Comparison of ENCODE assay signal across 8 cellular contexts in genomic region chr16:85652431-85653221, GRCh38. TPM values are rescaled to one million over a fixed set of nuclear protein-coding genes. Genes with fewer than 3 reads are reported as not detected.
DNase-seq lines count a peak whose midpoint lies in the region; ATAC-seq, FAIRE-seq and TF ChIP-seq lines count a peak whose summit lies in the region.

No MANE protein-coding gene starts in this region.

- H3K27me3 ChIP-seq in HepG2 (ENCODE audit: control insufficient read depth in 1 of 2, insufficient read depth in 2 of 2, low read length in 2 of 2) = no peaks in the 10 kb centered on the region
- no peaks in the 10 kb centered on the region for H3K27me3 ChIP-seq in upper lobe of left lung

- TF ChIP-seq EP300 in HepG2 (IDR thresholded peaks at IDR 0.05; ENCODE audit: low read depth in 2 of 2, low read length in 2 of 2) (no peak), HepG2 (CRISPR knock-in tag; IDR thresholded peaks at IDR 0.05; ENCODE audit: borderline replicate concordance) (no peak), upper lobe of left lung (IDR thresholded peaks at IDR 0.05) (no peak)

- TF ChIP-seq CTCF in cardiac fibroblast (IDR thresholded peaks at IDR 0.05; ENCODE audit: low read depth, low read length) = no peak
- TF ChIP-seq CTCF in HepG2 (CRISPR knock-in tag; IDR thresholded peaks at IDR 0.05) = no peak
- no peak for TF ChIP-seq CTCF in upper lobe of left lung (IDR thresholded peaks at IDR 0.05)

- H3K79me2 ChIP-seq in HepG2 (ENCODE audit: insufficient read depth, low read length) = peaks cover 3% of the 10 kb centered on the region

- peak overlapping the region; percentile 9 for H3K27ac ChIP-seq in HepG2 (ENCODE audit: extremely low read length, insufficient read depth, low read length)
- H3K27ac ChIP-seq in upper lobe of left lung = peak overlapping the region; percentile 10 to 69 (median 44)

- peaks cover 51% of the 10 kb centered on the region for H4K20me1 ChIP-seq in HepG2 (ENCODE audit: insufficient read depth, low read length)

- no TSS peak for BruUV-seq in HepG2 (replicated peaks; lab: Mats Ljungman, UMichigan)

- intact Hi-C loops in HepG2 (cut with micrococcal nuclease; ENCODE audit: unreplicated experiment) = no loop called here

- H3K36me3 ChIP-seq in HepG2 (replicated peaks in 1 of 2; ENCODE audit: control insufficient read depth in 1 of 2, insufficient read depth in 2 of 2, low read length in 2 of 2) = peaks cover 56 to 64% of the 10 kb centered on the region in 2 experiments
- peaks cover 29 to 78% (median 71%) of the 10 kb centered on the region in 4 donors for H3K36me3 ChIP-seq in upper lobe of left lung

- no peaks in the 10 kb centered on the region for H3K9me3 ChIP-seq in HepG2 (ENCODE audit: low read length)
- H3K9me3 ChIP-seq in upper lobe of left lung = no peaks in the 10 kb centered on the region

- H3K9ac ChIP-seq in HepG2 (ENCODE audit: insufficient read depth, low read depth, low read length) = no peak overlapping the region

- TF ChIP-seq POLR2A in HepG2 (IDR thresholded peaks at IDR 0.05; ENCODE audit: insufficient read depth in 1 of 2, low read depth in 2 of 2, low read length in 2 of 2) = no peak
- no peak for TF ChIP-seq POLR2A in upper lobe of left lung (IDR thresholded peaks at IDR 0.05)

- H3K4me3 ChIP-seq in cardiac fibroblast (replicated peaks in 1 of 2; ENCODE audit: low read depth in 2 of 2, low read length in 2 of 2) = no peak overlapping the region
- no peak overlapping the region for H3K4me3 ChIP-seq in HepG2 (replicated peaks in 1 of 3; ENCODE audit: insufficient read depth in 1 of 3, low read depth in 2 of 3, low read length in 3 of 3)
- H3K4me3 ChIP-seq in upper lobe of left lung = no peak overlapping the region

- H3K4me1 ChIP-seq in HepG2 (ENCODE audit: insufficient read depth, low read length) (peaks cover 17% of the 10 kb centered on the region), upper lobe of left lung (peaks cover 16 to 30% (median 19%) of the 10 kb centered on the region in 4 donors)

- CTCF ChIA-PET in HepG2 (lab: Yijun Ruan, JAX; ENCODE audit: low intra/inter-chr PET ratio, low total read pairs) = no interaction called here

- POLR2A ChIA-PET in HepG2 (lab: Yijun Ruan, JAX) = no interaction called here

- no peak overlapping the region for H2AFZ ChIP-seq in HepG2 (ENCODE audit: low read length)

- ATAC-seq in HepG2 = peak; percentile 63
- peak; percentile 2 to 73 for ATAC-seq in upper lobe of left lung (ENCODE audit: low FRiP score in 2 of 2)
- ATAC-seq in GM18873 (IDR thresholded peaks at IDR 0.05; ENCODE audit: low FRiP score, unreplicated experiment) = no peak
- ATAC-seq in GM18907 (IDR thresholded peaks at IDR 0.05; ENCODE audit: unreplicated experiment) = no peak

- FAIRE-seq in HepG2 (lab: Jason Lieb, UNC) = no peak

- WGBS in HepG2 (ENCODE audit: low lambda C conversion rate) = 87% methylated on average over 26 of the region's 35 CpGs
- WGBS in upper lobe of left lung, 2 donors = 66 to 84% methylated on average over 7 to 18 of the region's 35 CpGs

- DNase-seq in NCI-H2029 treated with DMSO at 0.1 percent for 48 hours (lab: John Stamatoyannopoulos, UW) (peak; percentile 29), NCI-H2029 (lab: John Stamatoyannopoulos, UW) (no peak), NCI-H2171 treated with DMSO at 0.1 percent for 48 hours (lab: John Stamatoyannopoulos, UW) (peak; percentile 93), cardiac fibroblast (ENCODE audit: low read depth in 2 of 2) (peak; percentile 26 to 42), HepG2 (ENCODE audit: low spot score) (peak; percentile 27), upper lobe of left lung (peak in 1 of 2 donors; percentile 89)

- H3K4me2 ChIP-seq in HepG2 (ENCODE audit: low read depth, low read length) = no peak overlapping the region

- in situ Hi-C loops in HepG2 (cut with HindIII; ENCODE audit: extremely low pct_ligation_motif_present, low pct_unique_long_range_greater_than_20kb) = no loop called here

- no peak for TF ChIP-seq RAD21 in HepG2 (CRISPR knock-in tag; IDR thresholded peaks at IDR 0.05)

TF ChIP-seq in HepG2, 621 proteins besides CTCF, POLR2A, EP300 and RAD21 (continues in another document):
- TF ChIP-seq SRSF4 (IDR thresholded peaks at IDR 0.05; ENCODE audit: low read depth, low read length, poor library complexity, severe bottlenecking) (no peak), EED (CRISPR knock-in tag; IDR thresholded peaks at IDR 0.05) (peak; percentile 72; the same call in 1 of the 2 replicates), ZSCAN22 (CRISPR knock-in tag; IDR thresholded peaks at IDR 0.05) (no peak), PCBP1 (IDR thresholded peaks at IDR 0.05; ENCODE audit: borderline replicate concordance, low read depth, low read length) (peak; percentile 100), ATM (IDR thresholded peaks at IDR 0.05; ENCODE audit: borderline replicate concordance) (no peak), FOXJ3 (CRISPR knock-in tag; IDR thresholded peaks at IDR 0.05; ENCODE audit: borderline replicate concordance) (no peak), ETV5 (CRISPR knock-in tag; IDR thresholded peaks at IDR 0.05; ENCODE audit: borderline replicate concordance) (no peak), ZNF205 (CRISPR knock-in tag; IDR thresholded peaks at IDR 0.05) (no peak), KAT8 (CRISPR knock-in tag; IDR thresholded peaks at IDR 0.05) (no peak), AKAP8 (CRISPR knock-in tag; IDR thresholded peaks at IDR 0.05) (peak; percentile 8; the same call in 1 of the 2 replicates)
- TF ChIP-seq, protein P1, sequence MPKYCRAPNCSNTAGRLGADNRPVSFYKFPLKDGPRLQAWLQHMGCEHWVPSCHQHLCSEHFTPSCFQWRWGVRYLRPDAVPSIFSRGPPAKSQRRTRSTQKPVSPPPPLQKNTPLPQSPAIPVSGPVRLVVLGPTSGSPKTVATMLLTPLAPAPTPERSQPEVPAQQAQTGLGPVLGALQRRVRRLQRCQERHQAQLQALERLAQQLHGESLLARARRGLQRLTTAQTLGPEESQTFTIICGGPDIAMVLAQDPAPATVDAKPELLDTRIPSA (CRISPR knock-in tag; IDR thresholded peaks at IDR 0.05; ENCODE audit: borderline replicate concordance) = no peak

RNA-seq across cellular contexts. Expression of gene GINS2, which starts 36.1 kb away (rescaled TPM):
- total RNA-seq in HepG2 (2016; rRNA removed; fragmentation: Illumina TruSeq; extraction: Trizol) (48.3 and 61.7 TPM in 2 replicates), upper lobe of left lung (under 1 TPM in 4 of 6 donors, not detected in 2; 0.39 to 0.91 (median 0.75) TPM)
- total RNA-seq in HepG2 (2016; cell fraction: cytosol; rRNA removed; fragmentation: Illumina TruSeq; extraction: Trizol; ENCODE audit: low read depth) = 23.8 and 27.0 TPM in 2 replicates
- 48.0 and 66.5 TPM in 2 replicates for total RNA-seq in HepG2 (2016; cell fraction: insoluble cytoplasmic fraction; rRNA removed; fragmentation: Illumina TruSeq; extraction: Trizol)
- 37.7 and 42.3 TPM in 2 replicates for total RNA-seq in HepG2 (2016; cell fraction: membrane; rRNA removed; fragmentation: Illumina TruSeq; extraction: Trizol)
- 23.1 and 24.3 TPM in 2 replicates for total RNA-seq in HepG2 (2016; cell fraction: nucleus; rRNA removed; fragmentation: Illumina TruSeq; extraction: Trizol)
- 7.7 and 10.6 TPM in 2 replicates for polyA plus RNA-seq in HepG2 (2011; rRNA removed)
- 8.9 and 11.0 TPM in 2 replicates for polyA plus RNA-seq in HepG2 (2011; cell fraction: cytosol; rRNA removed)
- polyA plus RNA-seq in HepG2 (2011; cell fraction: nucleus; rRNA removed) = 3.9 and 4.5 TPM in 2 replicates
- polyA plus RNA-seq in HepG2 (2012) = 5.7 and 16.9 TPM in 2 replicates
- 28.1 and 34.5 TPM in 2 replicates for polyA plus RNA-seq in HepG2 (2016; cell fraction: cytosol; fragmentation: Illumina TruSeq; extraction: Trizol; ENCODE audit: low read depth)
- polyA plus RNA-seq in HepG2 (2016; cell fraction: insoluble cytoplasmic fraction; fragmentation: Illumina TruSeq; extraction: Trizol; ENCODE audit: low read depth) = 76.0 and 95.5 TPM in 2 replicates
- 36.4 and 39.0 TPM in 2 replicates for polyA plus RNA-seq in HepG2 (2016; cell fraction: membrane; fragmentation: Illumina TruSeq; extraction: Trizol; ENCODE audit: low read depth)
- 38.9 and 39.5 TPM in 2 replicates for polyA plus RNA-seq in HepG2 (2016; cell fraction: nucleus; fragmentation: Illumina TruSeq; extraction: Trizol; ENCODE audit: insufficient read depth, low read depth)
- 7.2 and 33.6 TPM in 2 replicates for polyA minus RNA-seq in HepG2 (2011; rRNA and poly(A)+ RNA removed; ENCODE audit: low replicate concordance)
- 3.9 and 4.1 TPM in 2 replicates for polyA minus RNA-seq in HepG2 (2011; cell fraction: cytosol; rRNA and poly(A)+ RNA removed)
- polyA minus RNA-seq in HepG2 (2011; cell fraction: nucleus; rRNA and poly(A)+ RNA removed) = 4.7 and 6.2 TPM in 2 replicates

RNA-seq across cellular contexts. Expression of gene GSE1, which starts 39.5 kb away (rescaled TPM):
- 16.1 and 19.5 TPM in 2 replicates for total RNA-seq in HepG2 (2016; rRNA removed; fragmentation: Illumina TruSeq; extraction: Trizol)
- 13.0 and 16.7 TPM in 2 replicates for total RNA-seq in HepG2 (2016; cell fraction: cytosol; rRNA removed; fragmentation: Illumina TruSeq; extraction: Trizol; ENCODE audit: low read depth)
- 15.4 and 17.4 TPM in 2 replicates for total RNA-seq in HepG2 (2016; cell fraction: insoluble cytoplasmic fraction; rRNA removed; fragmentation: Illumina TruSeq; extraction: Trizol)
- total RNA-seq in HepG2 (2016; cell fraction: membrane; rRNA removed; fragmentation: Illumina TruSeq; extraction: Trizol) = 18.2 and 21.4 TPM in 2 replicates
- 31.6 and 33.0 TPM in 2 replicates for total RNA-seq in HepG2 (2016; cell fraction: nucleus; rRNA removed; fragmentation: Illumina TruSeq; extraction: Trizol)
- 31.2 and 37.7 TPM in 2 replicates for polyA plus RNA-seq in HepG2 (2011; rRNA removed)
- polyA plus RNA-seq in HepG2 (2011; cell fraction: cytosol; rRNA removed) = 20.9 and 26.7 TPM in 2 replicates
- polyA plus RNA-seq in HepG2 (2011; cell fraction: nucleus; rRNA removed) = 132 and 135 TPM in 2 replicates
- polyA plus RNA-seq in HepG2 (2012) = 43.5 and 43.7 TPM in 2 replicates
- polyA plus RNA-seq in HepG2 (2016; cell fraction: cytosol; fragmentation: Illumina TruSeq; extraction: Trizol; ENCODE audit: low read depth) = 1.4 and 1.7 TPM in 2 replicates
- 22.8 and 30.2 TPM in 2 replicates for polyA plus RNA-seq in HepG2 (2016; cell fraction: insoluble cytoplasmic fraction; fragmentation: Illumina TruSeq; extraction: Trizol; ENCODE audit: low read depth)
- polyA plus RNA-seq in HepG2 (2016; cell fraction: membrane; fragmentation: Illumina TruSeq; extraction: Trizol; ENCODE audit: low read depth) = 4.4 and 5.4 TPM in 2 replicates
- 70.9 and 78.3 TPM in 2 replicates for polyA plus RNA-seq in HepG2 (2016; cell fraction: nucleus; fragmentation: Illumina TruSeq; extraction: Trizol; ENCODE audit: insufficient read depth, low read depth)
- polyA minus RNA-seq in HepG2 (2011; rRNA and poly(A)+ RNA removed; ENCODE audit: low replicate concordance) = 24.8 and 50.4 TPM in 2 replicates
- 36.3 and 45.8 TPM in 2 replicates for polyA minus RNA-seq in HepG2 (2011; cell fraction: cytosol; rRNA and poly(A)+ RNA removed)
- polyA minus RNA-seq in HepG2 (2011; cell fraction: nucleus; rRNA and poly(A)+ RNA removed) = 83.8 and 96.8 TPM in 2 replicates
- total RNA-seq in upper lobe of left lung = 100 to 1,000 TPM in 2 of 6 donors, 10 to 100 TPM in 4; 80.2 to 332 (median 90.8) TPM

Comparison
In these comparisons a context has a peak if more than half of its experiments do, and no peak if none do; other contexts are left out.
1. ATAC-seq: peak in HepG2 (single experiment) and upper lobe of left lung (2 of 2); none in GM18873 (single experiment) and GM18907 (single experiment).
2. RNA of gene GINS2, which starts 36.1 kb away (total RNA-seq): 23.1 to 66.5 TPM in HepG2; 0.39 to 0.91 TPM in upper lobe of left lung; every median in the first group is over 10 times any median in the second.